Comparison of ENCODE assay signal across 27 cellular contexts in the genomic region with DNA sequence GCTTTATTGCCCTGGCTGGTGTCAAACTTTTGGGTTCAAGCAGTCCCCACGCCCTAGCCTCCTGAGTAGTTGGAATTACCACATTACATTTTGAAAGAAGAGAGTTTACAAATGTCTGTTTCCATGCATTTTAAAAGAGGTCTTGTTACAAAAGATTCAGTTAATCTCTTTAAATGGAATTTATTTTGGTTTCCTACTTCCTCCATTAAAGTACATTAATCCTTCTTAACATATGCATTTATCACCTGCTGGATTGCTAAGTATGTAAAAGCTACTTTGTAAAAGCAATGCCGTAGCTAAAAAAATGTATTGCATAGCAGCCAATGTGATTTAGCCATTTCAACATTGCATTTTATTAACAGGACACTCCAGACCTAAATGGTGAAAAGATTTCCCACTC.
"Had no signal": no experiment of that assay in that cellular context is flagged by ENCODE, and none has a peak within 500 bp of the region (broad histone marks: within the 10 kb centered on the region; RNA-seq: fewer than 3 reads in every experiment).

No MANE protein-coding gene starts in this region.

- H3K4me3 ChIP-seq: pancreas, prostate gland, right lobe of liver, sigmoid colon, stomach, thoracic aorta, thyroid gland, tibial nerve, upper lobe of left lung, vagina had no signal

- H3K36me3 Mint-ChIP-seq: natural killer cell treated with Interleukin-12 subunit alpha and Interleukin-12 subunit beta and Interleukin-15 and Interleukin-18, amount 100 ng/mL, for 72 hours; stimulated activated effector memory CD8-positive, alpha-beta T cell treated with anti-CD3 and anti-CD28 coated beads, Interleukin-12 subunit alpha, Interleukin-12 subunit beta, amount 100 ng/mL, for 72 hours; stimulated activated naive B cell treated with anti-CD40 and anti-IgM and Interleukin-4, amounts not matched to agents 10 μg/mL and 1 μg/mL and 100 μg/mL, for 72 hours had no signal

- H3K4me1 Mint-ChIP-seq: neural crest cell; stimulated activated effector memory CD8-positive, alpha-beta T cell treated with anti-CD3 and anti-CD28 coated beads, Interleukin-12 subunit alpha, Interleukin-12 subunit beta, amount 100 ng/mL, for 72 hours; stimulated activated naive B cell treated with anti-CD40 and anti-IgM and Interleukin-4, amounts not matched to agents 10 μg/mL and 1 μg/mL and 100 μg/mL, for 72 hours had no signal

- H3K9me3 Mint-ChIP-seq: natural killer cell treated with Interleukin-12 subunit alpha and Interleukin-12 subunit beta and Interleukin-15 and Interleukin-18, amount 100 ng/mL, for 72 hours; nephron progenitor cell; neural crest cell; stimulated activated effector memory CD8-positive, alpha-beta T cell treated with anti-CD3 and anti-CD28 coated beads, Interleukin-12 subunit alpha, Interleukin-12 subunit beta, amount 100 ng/mL, for 72 hours; stimulated activated naive CD8-positive, alpha-beta T cell treated with anti-CD3 and anti-CD28 coated beads, Interleukin-15, Interleukin-2, amounts not matched to agents 100 ng/mL and 50 ng/mL, for 24 hours had no signal

- H3K27ac Mint-ChIP-seq: natural killer cell treated with Interleukin-12 subunit alpha and Interleukin-12 subunit beta and Interleukin-15 and Interleukin-18, amount 100 ng/mL, for 72 hours; nephron progenitor cell; stimulated activated effector memory CD8-positive, alpha-beta T cell treated with anti-CD3 and anti-CD28 coated beads, Interleukin-12 subunit alpha, Interleukin-12 subunit beta, amount 100 ng/mL, for 72 hours; stimulated activated naive B cell treated with anti-CD40 and anti-IgM and Interleukin-4, amounts not matched to agents 10 μg/mL and 1 μg/mL and 100 μg/mL, for 72 hours; stimulated activated naive CD8-positive, alpha-beta T cell treated with anti-CD3 and anti-CD28 coated beads, Interleukin-15, Interleukin-2, amounts not matched to agents 100 ng/mL and 50 ng/mL, for 24 hours had no signal

- ATAC-seq: natural killer cell treated with Interleukin-12 subunit alpha and Interleukin-12 subunit beta and Interleukin-15 and Interleukin-18, amount 100 ng/mL, for 72 hours; pancreas; right cardiac atrium; right lobe of liver; stimulated activated effector memory CD8-positive, alpha-beta T cell treated with anti-CD3 and anti-CD28 coated beads, Interleukin-12 subunit alpha, Interleukin-12 subunit beta, amount 100 ng/mL, for 72 hours; stimulated activated naive B cell treated with anti-CD40 and anti-IgM and Interleukin-4, amounts not matched to agents 10 μg/mL and 1 μg/mL and 100 μg/mL, for 72 hours had no signal

- H3K27me3 ChIP-seq: neutrophil, pancreas, right lobe of liver, sigmoid colon, stomach, thyroid gland, tibial nerve, upper lobe of left lung, vagina had no signal

- H3K27me3 Mint-ChIP-seq: stimulated activated naive B cell treated with anti-CD40 and anti-IgM and Interleukin-4, amounts not matched to agents 10 μg/mL and 1 μg/mL and 100 μg/mL, for 72 hours had no signal

- H3K4me3 Mint-ChIP-seq: natural killer cell treated with Interleukin-12 subunit alpha and Interleukin-12 subunit beta and Interleukin-15 and Interleukin-18, amount 100 ng/mL, for 72 hours; nephron progenitor cell; neural crest cell; stimulated activated effector memory CD8-positive, alpha-beta T cell treated with anti-CD3 and anti-CD28 coated beads, Interleukin-12 subunit alpha, Interleukin-12 subunit beta, amount 100 ng/mL, for 72 hours; stimulated activated naive B cell treated with anti-CD40 and anti-IgM and Interleukin-4, amounts not matched to agents 10 μg/mL and 1 μg/mL and 100 μg/mL, for 72 hours; stimulated activated naive CD8-positive, alpha-beta T cell treated with anti-CD3 and anti-CD28 coated beads, Interleukin-15, Interleukin-2, amounts not matched to agents 100 ng/mL and 50 ng/mL, for 24 hours had no signal

- H3K27ac ChIP-seq: neutrophil, pancreas, prostate gland, right lobe of liver, stomach, thyroid gland, tibial nerve, upper lobe of left lung, vagina had no signal

- DNase-seq: nephron progenitor cell; nucleus accumbens; pancreas; retina; right cardiac atrium; right lobe of liver; sigmoid colon; small intestine; stimulated activated CD4-positive, alpha-beta T cell treated with anti-CD3 and anti-CD28 coated beads, Interleukin-15, amount 100 ng/mL, for 24 hours; stimulated activated CD4-positive, alpha-beta T cell treated with anti-CD3 and anti-CD28 coated beads, Interleukin-2, amount 100 ng/mL, for 24 hours; stimulated activated CD4-positive, alpha-beta T cell treated with anti-CD3 and anti-CD28 coated beads, Interleukin-2, amount 100 ng/mL, for 48 hours; stimulated activated CD4-positive, alpha-beta T cell treated with anti-CD3 and anti-CD28 coated beads, Interleukin-4, amount 100 ng/mL, for 24 hours; stimulated activated naive B cell treated with anti-CD40 and anti-IgM and Interleukin-4, amounts not matched to agents 10 μg/mL and 1 μg/mL and 100 μg/mL, for 72 hours; stimulated activated naive CD4-positive, alpha-beta T cell treated with Interleukin-2 at 50 U/mL for 16 hours; stomach; thyroid gland; trophoblast cell had no signal

- H3K4me1 ChIP-seq: pancreas, prostate gland, right lobe of liver, thyroid gland, tibial nerve, upper lobe of left lung had no signal

- H3K36me3 ChIP-seq: neutrophil, pancreas, prostate gland, right lobe of liver, sigmoid colon, stomach, thoracic aorta, thyroid gland, tibial nerve, upper lobe of left lung, vagina had no signal

- H3K9me3 ChIP-seq: neutrophil, pancreas, prostate gland, right lobe of liver, sigmoid colon, stomach, thoracic aorta, thyroid gland, tibial nerve, upper lobe of left lung, vagina had no signal
